Comparison of ENCODE assay signal across 1 cellular context in the genomic region with DNA sequence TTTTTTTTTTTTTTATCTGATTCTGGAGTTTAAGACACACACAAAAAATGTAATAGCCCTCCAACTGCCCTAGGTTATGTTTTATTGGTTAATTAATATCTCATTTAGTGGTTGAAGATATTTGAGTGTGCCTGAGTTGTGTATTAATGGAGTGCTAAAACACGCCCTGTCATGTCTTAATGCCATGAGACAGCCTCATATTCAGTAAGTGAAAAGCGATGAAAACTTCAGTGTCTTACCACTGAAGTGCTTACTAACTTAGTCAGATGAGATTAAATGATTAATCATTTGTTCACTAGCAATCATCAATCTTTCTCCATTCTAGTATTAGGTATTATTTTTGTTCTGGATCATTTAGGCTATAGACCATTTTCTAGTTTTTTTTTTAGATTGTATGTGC.
TF ChIP-seq lines count a peak whose summit lies in the region.

No MANE protein-coding gene starts in this region.

TF ChIP-seq in GM23338, 12 proteins besides CTCF, POLR2A, EP300 and RAD21 (continued from another document):
- TF ChIP-seq REST (IDR thresholded peaks at IDR 0.05; ENCODE audit: unreplicated experiment) (no peak), EZH2 (IDR thresholded peaks at IDR 0.05; ENCODE audit: low read depth, unreplicated experiment) (no peak), NANOG (IDR thresholded peaks at IDR 0.05; ENCODE audit: borderline replicate concordance) (no peak)
